ENCODE assay signal across 1 cellular context in the genomic region with DNA sequence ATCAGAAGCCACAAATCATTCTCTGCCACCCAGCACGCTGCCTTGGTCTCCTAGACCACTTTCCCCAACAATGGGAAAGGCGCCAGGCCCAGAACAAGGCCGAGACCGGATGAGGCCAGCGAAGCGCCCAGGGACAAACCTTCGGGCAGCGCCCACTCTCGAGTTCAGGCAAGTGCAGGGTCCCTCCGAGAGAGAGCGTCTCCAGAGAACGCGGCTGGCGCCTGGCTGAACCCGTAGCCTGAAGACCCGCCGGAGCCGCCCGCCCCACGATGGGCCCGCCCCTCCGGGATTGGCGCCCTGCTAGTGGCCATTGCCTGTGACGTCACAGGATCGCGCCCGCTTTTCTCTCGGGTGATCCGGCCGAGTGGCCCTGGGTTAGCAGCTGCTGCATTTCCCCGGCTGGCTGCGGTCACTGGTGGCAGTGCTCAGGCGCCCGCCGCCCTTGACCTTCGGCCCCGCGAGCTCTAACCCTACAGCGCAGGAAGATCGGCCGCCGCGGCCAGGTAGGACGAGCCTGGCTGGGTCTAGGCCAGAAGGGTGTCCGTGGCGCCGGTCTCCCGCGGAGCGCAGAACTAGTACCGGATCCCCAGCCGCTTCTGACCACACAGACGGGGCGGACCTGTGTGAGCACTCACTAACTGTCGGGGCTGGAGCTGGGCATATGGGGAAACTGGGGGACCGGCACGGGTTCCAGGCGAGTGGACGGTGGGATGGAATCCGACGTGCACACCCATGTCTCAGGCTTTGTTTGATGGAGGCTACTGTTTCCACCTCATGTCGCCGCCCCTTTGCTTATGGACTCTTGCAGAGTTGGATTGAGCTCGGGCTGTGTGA.
TF ChIP-seq lines count a peak whose summit lies in the region.

A gene with protein sequence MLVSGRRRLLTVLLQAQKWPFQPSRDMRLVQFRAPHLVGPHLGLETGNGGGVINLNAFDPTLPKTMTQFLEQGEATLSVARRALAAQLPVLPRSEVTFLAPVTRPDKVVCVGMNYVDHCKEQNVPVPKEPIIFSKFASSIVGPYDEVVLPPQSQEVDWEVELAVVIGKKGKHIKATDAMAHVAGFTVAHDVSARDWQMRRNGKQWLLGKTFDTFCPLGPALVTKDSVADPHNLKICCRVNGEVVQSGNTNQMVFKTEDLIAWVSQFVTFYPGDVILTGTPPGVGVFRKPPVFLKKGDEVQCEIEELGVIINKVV (plus strand): TSS at position 339 of the 834 bp plus-strand sequence. CDS start 2,851 bp downstream, outside the sequence.

TF ChIP-seq in HepG2, 621 proteins besides CTCF, POLR2A, EP300 and RAD21 (continued from another document and continues in another):
- peak; percentile 72; the same call in 1 of the 2 replicates for TF ChIP-seq MAF1 (CRISPR knock-in tag; IDR thresholded peaks at IDR 0.05; ENCODE audit: borderline replicate concordance)
- TF ChIP-seq HMGA1 (CRISPR knock-in tag; conservative IDR thresholded peaks at IDR 0.05), result no peak
- TF ChIP-seq, protein P1, sequence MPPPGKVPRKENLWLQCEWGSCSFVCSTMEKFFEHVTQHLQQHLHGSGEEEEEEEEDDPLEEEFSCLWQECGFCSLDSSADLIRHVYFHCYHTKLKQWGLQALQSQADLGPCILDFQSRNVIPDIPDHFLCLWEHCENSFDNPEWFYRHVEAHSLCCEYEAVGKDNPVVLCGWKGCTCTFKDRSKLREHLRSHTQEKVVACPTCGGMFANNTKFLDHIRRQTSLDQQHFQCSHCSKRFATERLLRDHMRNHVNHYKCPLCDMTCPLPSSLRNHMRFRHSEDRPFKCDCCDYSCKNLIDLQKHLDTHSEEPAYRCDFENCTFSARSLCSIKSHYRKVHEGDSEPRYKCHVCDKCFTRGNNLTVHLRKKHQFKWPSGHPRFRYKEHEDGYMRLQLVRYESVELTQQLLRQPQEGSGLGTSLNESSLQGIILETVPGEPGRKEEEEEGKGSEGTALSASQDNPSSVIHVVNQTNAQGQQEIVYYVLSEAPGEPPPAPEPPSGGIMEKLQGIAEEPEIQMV (CRISPR knock-in tag; IDR thresholded peaks at IDR 0.05; ENCODE audit: low read depth), result peak; percentile 29; the same call in 1 of the 2 replicates
- TF ChIP-seq SP5 (CRISPR knock-in tag; IDR thresholded peaks at IDR 0.05; ENCODE audit: borderline replicate concordance, low read depth), result peak; percentile 38
- TF ChIP-seq NFIB (CRISPR knock-in tag; IDR thresholded peaks at IDR 0.05; ENCODE audit: borderline replicate concordance), result no peak
- TF ChIP-seq TAF15 (IDR thresholded peaks at IDR 0.05; ENCODE audit: low read depth, low read length, poor library complexity, severe bottlenecking), result no peak
- TF ChIP-seq ZNF430 (CRISPR knock-in tag; IDR thresholded peaks at IDR 0.05), result peak; percentile 85
- 0 out of 2 replicates have a peak, but pooled peaks have one; percentile 68 for TF ChIP-seq GTF3A (CRISPR knock-in tag; conservative IDR thresholded peaks at IDR 0.05)
- TF ChIP-seq, protein P2, sequence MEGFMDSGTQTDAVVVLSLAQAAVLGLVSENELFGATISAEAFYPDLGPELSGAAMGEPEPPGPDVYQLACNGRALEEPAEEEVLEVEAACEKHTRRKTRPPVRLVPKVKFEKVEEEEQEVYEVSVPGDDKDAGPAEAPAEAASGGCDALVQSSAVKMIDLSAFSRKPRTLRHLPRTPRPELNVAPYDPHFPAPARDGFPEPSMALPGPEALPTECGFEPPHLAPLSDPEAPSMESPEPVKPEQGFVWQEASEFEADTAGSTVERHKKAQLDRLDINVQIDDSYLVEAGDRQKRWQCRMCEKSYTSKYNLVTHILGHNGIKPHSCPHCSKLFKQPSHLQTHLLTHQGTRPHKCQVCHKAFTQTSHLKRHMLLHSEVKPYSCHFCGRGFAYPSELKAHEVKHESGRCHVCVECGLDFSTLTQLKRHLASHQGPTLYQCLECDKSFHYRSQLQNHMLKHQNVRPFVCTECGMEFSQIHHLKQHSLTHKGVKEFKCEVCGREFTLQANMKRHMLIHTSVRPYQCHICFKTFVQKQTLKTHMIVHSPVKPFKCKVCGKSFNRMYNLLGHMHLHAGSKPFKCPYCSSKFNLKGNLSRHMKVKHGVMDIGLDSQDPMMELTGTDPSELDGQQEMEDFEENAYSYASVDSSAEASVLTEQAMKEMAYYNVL (CRISPR knock-in tag; IDR thresholded peaks at IDR 0.05; ENCODE audit: borderline replicate concordance), result peak; percentile 75; the same call in 1 of the 2 replicates
- TF ChIP-seq, protein P3, sequence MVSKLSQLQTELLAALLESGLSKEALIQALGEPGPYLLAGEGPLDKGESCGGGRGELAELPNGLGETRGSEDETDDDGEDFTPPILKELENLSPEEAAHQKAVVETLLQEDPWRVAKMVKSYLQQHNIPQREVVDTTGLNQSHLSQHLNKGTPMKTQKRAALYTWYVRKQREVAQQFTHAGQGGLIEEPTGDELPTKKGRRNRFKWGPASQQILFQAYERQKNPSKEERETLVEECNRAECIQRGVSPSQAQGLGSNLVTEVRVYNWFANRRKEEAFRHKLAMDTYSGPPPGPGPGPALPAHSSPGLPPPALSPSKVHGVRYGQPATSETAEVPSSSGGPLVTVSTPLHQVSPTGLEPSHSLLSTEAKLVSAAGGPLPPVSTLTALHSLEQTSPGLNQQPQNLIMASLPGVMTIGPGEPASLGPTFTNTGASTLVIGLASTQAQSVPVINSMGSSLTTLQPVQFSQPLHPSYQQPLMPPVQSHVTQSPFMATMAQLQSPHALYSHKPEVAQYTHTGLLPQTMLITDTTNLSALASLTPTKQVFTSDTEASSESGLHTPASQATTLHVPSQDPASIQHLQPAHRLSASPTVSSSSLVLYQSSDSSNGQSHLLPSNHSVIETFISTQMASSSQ (IDR thresholded peaks at IDR 0.05; ENCODE audit: low read depth), result no peak
- TF ChIP-seq, protein P3 (CRISPR knock-in tag; IDR thresholded peaks at IDR 0.05; ENCODE audit: borderline replicate concordance), result peak; percentile 69
- TF ChIP-seq, protein P4, sequence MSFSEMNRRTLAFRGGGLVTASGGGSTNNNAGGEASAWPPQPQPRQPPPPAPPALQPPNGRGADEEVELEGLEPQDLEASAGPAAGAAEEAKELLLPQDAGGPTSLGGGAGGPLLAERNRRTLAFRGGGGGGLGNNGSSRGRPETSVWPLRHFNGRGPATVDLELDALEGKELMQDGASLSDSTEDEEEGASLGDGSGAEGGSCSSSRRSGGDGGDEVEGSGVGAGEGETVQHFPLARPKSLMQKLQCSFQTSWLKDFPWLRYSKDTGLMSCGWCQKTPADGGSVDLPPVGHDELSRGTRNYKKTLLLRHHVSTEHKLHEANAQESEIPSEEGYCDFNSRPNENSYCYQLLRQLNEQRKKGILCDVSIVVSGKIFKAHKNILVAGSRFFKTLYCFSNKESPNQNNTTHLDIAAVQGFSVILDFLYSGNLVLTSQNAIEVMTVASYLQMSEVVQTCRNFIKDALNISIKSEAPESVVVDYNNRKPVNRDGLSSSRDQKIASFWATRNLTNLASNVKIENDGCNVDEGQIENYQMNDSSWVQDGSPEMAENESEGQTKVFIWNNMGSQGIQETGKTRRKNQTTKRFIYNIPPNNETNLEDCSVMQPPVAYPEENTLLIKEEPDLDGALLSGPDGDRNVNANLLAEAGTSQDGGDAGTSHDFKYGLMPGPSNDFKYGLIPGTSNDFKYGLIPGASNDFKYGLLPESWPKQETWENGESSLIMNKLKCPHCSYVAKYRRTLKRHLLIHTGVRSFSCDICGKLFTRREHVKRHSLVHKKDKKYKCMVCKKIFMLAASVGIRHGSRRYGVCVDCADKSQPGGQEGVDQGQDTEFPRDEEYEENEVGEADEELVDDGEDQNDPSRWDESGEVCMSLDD (CRISPR knock-in tag; IDR thresholded peaks at IDR 0.05; ENCODE audit: borderline replicate concordance), result 0 out of 2 replicates have a peak, but pooled peaks have one; percentile 24
- TF ChIP-seq KDM3A (CRISPR knock-in tag; IDR thresholded peaks at IDR 0.05; ENCODE audit: low read depth), result peak; percentile 72; the same call in 1 of the 2 replicates
- TF ChIP-seq, protein P5, sequence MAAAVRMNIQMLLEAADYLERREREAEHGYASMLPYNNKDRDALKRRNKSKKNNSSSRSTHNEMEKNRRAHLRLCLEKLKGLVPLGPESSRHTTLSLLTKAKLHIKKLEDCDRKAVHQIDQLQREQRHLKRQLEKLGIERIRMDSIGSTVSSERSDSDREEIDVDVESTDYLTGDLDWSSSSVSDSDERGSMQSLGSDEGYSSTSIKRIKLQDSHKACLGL (CRISPR knock-in tag; IDR thresholded peaks at IDR 0.05), result peak; percentile 92
- TF ChIP-seq GATA4 (IDR thresholded peaks at IDR 0.05; ENCODE audit: borderline replicate concordance, low read depth), result peak; percentile 63; the same call in 1 of the 2 replicates
- no peak for TF ChIP-seq NONO (IDR thresholded peaks at IDR 0.05)
- TF ChIP-seq NONO (CRISPR knock-in tag; conservative IDR thresholded peaks at IDR 0.05), result peak; percentile 92
- TF ChIP-seq, protein P6, sequence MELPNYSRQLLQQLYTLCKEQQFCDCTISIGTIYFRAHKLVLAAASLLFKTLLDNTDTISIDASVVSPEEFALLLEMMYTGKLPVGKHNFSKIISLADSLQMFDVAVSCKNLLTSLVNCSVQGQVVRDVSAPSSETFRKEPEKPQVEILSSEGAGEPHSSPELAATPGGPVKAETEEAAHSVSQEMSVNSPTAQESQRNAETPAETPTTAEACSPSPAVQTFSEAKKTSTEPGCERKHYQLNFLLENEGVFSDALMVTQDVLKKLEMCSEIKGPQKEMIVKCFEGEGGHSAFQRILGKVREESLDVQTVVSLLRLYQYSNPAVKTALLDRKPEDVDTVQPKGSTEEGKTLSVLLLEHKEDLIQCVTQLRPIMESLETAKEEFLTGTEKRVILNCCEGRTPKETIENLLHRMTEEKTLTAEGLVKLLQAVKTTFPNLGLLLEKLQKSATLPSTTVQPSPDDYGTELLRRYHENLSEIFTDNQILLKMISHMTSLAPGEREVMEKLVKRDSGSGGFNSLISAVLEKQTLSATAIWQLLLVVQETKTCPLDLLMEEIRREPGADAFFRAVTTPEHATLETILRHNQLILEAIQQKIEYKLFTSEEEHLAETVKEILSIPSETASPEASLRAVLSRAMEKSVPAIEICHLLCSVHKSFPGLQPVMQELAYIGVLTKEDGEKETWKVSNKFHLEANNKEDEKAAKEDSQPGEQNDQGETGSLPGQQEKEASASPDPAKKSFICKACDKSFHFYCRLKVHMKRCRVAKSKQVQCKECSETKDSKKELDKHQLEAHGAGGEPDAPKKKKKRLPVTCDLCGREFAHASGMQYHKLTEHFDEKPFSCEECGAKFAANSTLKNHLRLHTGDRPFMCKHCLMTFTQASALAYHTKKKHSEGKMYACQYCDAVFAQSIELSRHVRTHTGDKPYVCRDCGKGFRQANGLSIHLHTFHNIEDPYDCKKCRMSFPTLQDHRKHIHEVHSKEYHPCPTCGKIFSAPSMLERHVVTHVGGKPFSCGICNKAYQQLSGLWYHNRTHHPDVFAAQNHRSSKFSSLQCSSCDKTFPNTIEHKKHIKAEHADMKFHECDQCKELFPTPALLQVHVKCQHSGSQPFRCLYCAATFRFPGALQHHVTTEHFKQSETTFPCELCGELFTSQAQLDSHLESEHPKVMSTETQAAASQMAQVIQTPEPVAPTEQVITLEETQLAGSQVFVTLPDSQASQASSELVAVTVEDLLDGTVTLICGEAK (IDR thresholded peaks at IDR 0.05), result no peak
- TF ChIP-seq, protein P6 (CRISPR knock-in tag; IDR thresholded peaks at IDR 0.05), result peak; percentile 62
- TF ChIP-seq MATR3 (CRISPR knock-in tag; IDR thresholded peaks at IDR 0.05), result no peak
- peak; percentile 43; the same call in 1 of the 2 replicates for TF ChIP-seq ISL2 (CRISPR knock-in tag; IDR thresholded peaks at IDR 0.05)
- TF ChIP-seq ZNF292 (CRISPR knock-in tag; IDR thresholded peaks at IDR 0.05; ENCODE audit: borderline replicate concordance, low read depth), result peak; percentile 86
- TF ChIP-seq, protein P7, sequence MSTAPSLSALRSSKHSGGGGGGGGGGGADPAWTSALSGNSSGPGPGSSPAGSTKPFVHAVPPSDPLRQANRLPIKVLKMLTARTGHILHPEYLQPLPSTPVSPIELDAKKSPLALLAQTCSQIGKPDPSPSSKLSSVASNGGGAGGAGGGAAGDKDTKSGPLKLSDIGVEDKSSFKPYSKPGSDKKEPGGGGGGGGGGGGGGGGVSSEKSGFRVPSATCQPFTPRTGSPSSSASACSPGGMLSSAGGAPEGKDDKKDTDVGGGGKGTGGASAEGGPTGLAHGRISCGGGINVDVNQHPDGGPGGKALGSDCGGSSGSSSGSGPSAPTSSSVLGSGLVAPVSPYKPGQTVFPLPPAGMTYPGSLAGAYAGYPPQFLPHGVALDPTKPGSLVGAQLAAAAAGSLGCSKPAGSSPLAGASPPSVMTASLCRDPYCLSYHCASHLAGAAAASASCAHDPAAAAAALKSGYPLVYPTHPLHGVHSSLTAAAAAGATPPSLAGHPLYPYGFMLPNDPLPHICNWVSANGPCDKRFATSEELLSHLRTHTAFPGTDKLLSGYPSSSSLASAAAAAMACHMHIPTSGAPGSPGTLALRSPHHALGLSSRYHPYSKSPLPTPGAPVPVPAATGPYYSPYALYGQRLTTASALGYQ (CRISPR knock-in tag; IDR thresholded peaks at IDR 0.05), result 0 out of 2 replicates have a peak, but pooled peaks have one; percentile 57
